ENCODE assay signal across 23 cellular contexts in the genomic region with DNA sequence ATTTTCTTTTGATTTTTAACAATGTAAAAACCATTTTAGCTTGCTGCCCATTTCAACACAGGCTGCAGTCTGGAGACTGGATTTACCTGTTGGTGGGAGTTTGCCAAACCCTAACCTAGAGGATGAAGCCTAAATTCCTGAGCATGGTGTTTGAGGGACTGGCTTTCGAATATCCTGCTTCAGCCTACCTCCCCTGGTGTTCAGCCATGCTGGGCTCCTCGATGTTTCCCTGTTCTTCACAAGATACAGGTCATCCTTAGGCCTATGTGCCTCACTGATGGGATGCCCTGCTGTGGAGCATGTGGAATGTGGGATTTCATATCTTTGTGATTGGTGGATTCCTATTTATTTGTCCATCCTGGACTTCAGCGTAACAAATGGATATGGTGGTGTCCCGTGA. TPM values are rescaled to one million over a fixed set of nuclear protein-coding genes. Genes with fewer than 3 reads are reported as not detected.
DNase-seq lines count a peak whose midpoint lies in the region; ATAC-seq and TF ChIP-seq lines count a peak whose summit lies in the region.
"Had no signal": no experiment of that assay in that cellular context is flagged by ENCODE, and none has a peak within 500 bp of the region (broad histone marks: within the 10 kb centered on the region; RNA-seq: fewer than 3 reads in every experiment).

No MANE protein-coding gene starts in this region.

- H3K27ac ChIP-seq in GM23338 (ENCODE audit: low read depth) (no peak overlapping the region), mammary epithelial cell (ENCODE audit: insufficient read depth, low read depth, low read length) (peak overlapping the region; percentile 59), right lobe of liver (no peak overlapping the region)
- H3K27ac ChIP-seq: tibial nerve had no signal

- no peaks in the 10 kb centered on the region for H4K20me1 ChIP-seq in GM23338 (replicated peaks; ENCODE audit: insufficient read depth)
- no peaks in the 10 kb centered on the region for H4K20me1 ChIP-seq in mammary epithelial cell (ENCODE audit: insufficient read depth, low read length)

- intact Hi-C loops in mammary epithelial cell (cut with micrococcal nuclease) (no loop called here), right lobe of liver (cut with DNase I) (no loop called here)

- H3F3A ChIP-seq in GM23338 (replicated peaks; ENCODE audit: low read depth): no peaks in the 10 kb centered on the region

- H3K27me3 ChIP-seq in GM23338 (ENCODE audit: insufficient read depth) (no peaks in the 10 kb centered on the region), mammary epithelial cell (ENCODE audit: insufficient read depth, low read length) (no peaks in the 10 kb centered on the region), right lobe of liver (no peaks in the 10 kb centered on the region)
- H3K27me3 ChIP-seq: tibial nerve had no signal

- no peak overlapping the region for H3K4me3 ChIP-seq in GM23338
- no peak overlapping the region for H3K4me3 ChIP-seq in mammary epithelial cell (replicated peaks in 1 of 3; ENCODE audit: insufficient read depth in 1 of 3, low read depth in 2 of 3, low read length in 3 of 3)
- H3K4me3 ChIP-seq in right lobe of liver: no peak overlapping the region
- peak overlapping the region in 1 of 2 donors; percentile 44 for H3K4me3 ChIP-seq in foreskin fibroblast (ENCODE audit: low read depth in 1 of 2, low read length in 2 of 2)
- H3K4me3 ChIP-seq: GM12878, mucosa of descending colon, tibial nerve had no signal

- TF ChIP-seq CTCF in GM23338 (conservative IDR thresholded peaks at IDR 0.05; ENCODE audit: low read depth in 2 of 2) (no peak), mammary epithelial cell (conservative IDR thresholded peaks at IDR 0.05 in 1 of 2, IDR thresholded peaks at IDR 0.05 in 1 of 2; ENCODE audit: extremely low read depth in 1 of 2, insufficient read depth in 1 of 2, low read depth in 1 of 2, low read length in 2 of 2) (no peak), right lobe of liver (IDR thresholded peaks at IDR 0.05) (no peak), foreskin fibroblast (IDR thresholded peaks at IDR 0.05; ENCODE audit: low read depth, low read length) (no peak)

- H3K4me1 ChIP-seq in GM23338 (ENCODE audit: insufficient read depth) (peaks cover 8% of the 10 kb centered on the region), mammary epithelial cell (ENCODE audit: insufficient read depth, low read length) (peaks cover 20% of the 10 kb centered on the region), right lobe of liver (peaks cover 0 to 4% (median 0%) of the 10 kb centered on the region in 4 donors)
- H3K4me1 ChIP-seq: tibial nerve had no signal

- H3K36me3 ChIP-seq in GM23338 (ENCODE audit: insufficient read depth) (no peaks in the 10 kb centered on the region), mammary epithelial cell (ENCODE audit: insufficient read depth, low read length) (peaks cover 17% of the 10 kb centered on the region), right lobe of liver (peaks cover 3 to 19% (median 9%) of the 10 kb centered on the region in 4 donors)

- no peaks in the 10 kb centered on the region for H3K9me3 Mint-ChIP-seq in GM23338
- H3K9me3 Mint-ChIP-seq: activated CD4-positive, alpha-beta T cell treated with anti-CD3 and anti-CD28 coated beads, Interleukin-2, amount 10 ng/mL, durations not matched to agents 7 days and 5 days; activated naive CD4-positive, alpha-beta T cell treated with anti-CD3 and anti-CD28 coated beads for 36 hours; CD14-positive monocyte had no signal

- no peak for TF ChIP-seq POLR2A in right lobe of liver (IDR thresholded peaks at IDR 0.05)

- H3K9me3 ChIP-seq in mammary epithelial cell (replicated peaks; ENCODE audit: insufficient read depth, low read length): no peaks in the 10 kb centered on the region
- no peaks in the 10 kb centered on the region for H3K9me3 ChIP-seq in right lobe of liver
- H3K9me3 ChIP-seq: mucosa of descending colon, tibial nerve had no signal

- dilution Hi-C loops in mammary epithelial cell (cut with HindIII; ENCODE audit: low sequenced_read_pairs): no loop called here

- ATAC-seq in GM23338 (peak; percentile 59), right lobe of liver (no peak), HG03095 (IDR thresholded peaks at IDR 0.05; ENCODE audit: unreplicated experiment) (no peak)
- ATAC-seq: GM12878, mucosa of descending colon, sciatic nerve had no signal

- H3K27me3 Mint-ChIP-seq in GM23338 (ENCODE audit: insufficient read depth, low read depth, poor library complexity): peaks cover 5% of the 10 kb centered on the region
- H3K27me3 Mint-ChIP-seq: activated CD4-positive, alpha-beta T cell treated with anti-CD3 and anti-CD28 coated beads, Interleukin-2, amount 10 ng/mL, durations not matched to agents 7 days and 5 days had no signal

- CTCF ChIA-PET in mammary epithelial cell (lab: Charles Lee; ENCODE audit: low non-redundant PET): interaction anchor here (0.6 to 0.9 kb wide), 2 partner anchors 23 to 99 kb away, joined by 4 to 5 read pairs; no protein-coding TSS in a partner anchor

- peak; percentile 40 for DNase-seq in GM23338 (ENCODE audit: low spot score)
- DNase-seq in RPMI7951 (ENCODE audit: low read depth): peak; percentile 3
- DNase-seq in mammary epithelial cell: no peak
- DNase-seq in iPS-NIHi7 (ENCODE audit: extremely low spot score): peak; percentile 11
- no peak for DNase-seq in right lobe of liver
- DNase-seq in NCI-H774 (lab: John Stamatoyannopoulos, UW): no peak
- no peak for DNase-seq in foreskin fibroblast
- DNase-seq: activated CD4-positive, alpha-beta T cell treated with anti-CD3 and anti-CD28 coated beads, Interleukin-2, amount 10 ng/mL, durations not matched to agents 7 days and 5 days; activated naive CD4-positive, alpha-beta T cell treated with anti-CD3 and anti-CD28 coated beads for 36 hours; activated T-cell treated with anti-CD3 and anti-CD28 coated beads, Interleukin-2, amount 50 U/mL, for 48 hours; central memory CD4-positive, alpha-beta T cell; KBM-7; mucosa of descending colon; NCI-H1436 treated with DMSO at 0.1 percent for 48 hours; NCI-H510A treated with DMSO at 0.1 percent for 48 hours; T-helper 2 cell had no signal

- H3K79me2 ChIP-seq in GM23338 (replicated peaks; ENCODE audit: insufficient read depth): no peaks in the 10 kb centered on the region
- peaks cover 4% of the 10 kb centered on the region for H3K79me2 ChIP-seq in mammary epithelial cell (ENCODE audit: insufficient read depth, low read length)

- H2AFZ ChIP-seq in GM23338 (peak overlapping the region; percentile 0; the same call in 1 of the 2 replicates), mammary epithelial cell (ENCODE audit: low read depth, low read length) (peak overlapping the region; percentile 68)

- peak overlapping the region; percentile 78; the same call in 1 of the 2 replicates for H3K27ac Mint-ChIP-seq in GM23338
- H3K27ac Mint-ChIP-seq: activated CD4-positive, alpha-beta T cell treated with anti-CD3 and anti-CD28 coated beads, Interleukin-2, amount 10 ng/mL, durations not matched to agents 7 days and 5 days; activated naive CD4-positive, alpha-beta T cell treated with anti-CD3 and anti-CD28 coated beads for 36 hours; nephron had no signal

- H3K9me2 ChIP-seq in GM23338 (ENCODE audit: insufficient read depth): no peaks in the 10 kb centered on the region

- 95% methylated on average over 4 of the region's 4 CpGs for WGBS in mammary epithelial cell (ENCODE audit: low coverage, missing lambda C conversion rate)
- WGBS in right lobe of liver (ENCODE audit: insufficient coverage, low coverage, low lambda C conversion rate, missing lambda C conversion rate): 100% methylated on average over 3 of the region's 4 CpGs

- H3K4me2 ChIP-seq in GM23338 (peak overlapping the region; percentile 49; the same call in 1 of the 2 replicates), mammary epithelial cell (ENCODE audit: insufficient read depth, low read depth, low read length) (peak overlapping the region; percentile 86)

- no peak overlapping the region for H3K4me3 Mint-ChIP-seq in GM23338
- H3K4me3 Mint-ChIP-seq: activated CD4-positive, alpha-beta T cell treated with anti-CD3 and anti-CD28 coated beads, Interleukin-2, amount 10 ng/mL, durations not matched to agents 7 days and 5 days; activated naive CD4-positive, alpha-beta T cell treated with anti-CD3 and anti-CD28 coated beads for 36 hours; CD14-positive monocyte; nephron had no signal

- in situ Hi-C loops in mammary epithelial cell (cut with MboI; ENCODE audit: low sequenced_read_pairs in 2 of 2): no loop called here

- H3K9ac ChIP-seq in mammary epithelial cell (ENCODE audit: insufficient read depth, low read length): no peak overlapping the region

- H3K4me1 Mint-ChIP-seq in GM23338: peaks cover 12% of the 10 kb centered on the region
- H3K4me1 Mint-ChIP-seq: activated CD4-positive, alpha-beta T cell treated with anti-CD3 and anti-CD28 coated beads, Interleukin-2, amount 10 ng/mL, durations not matched to agents 7 days and 5 days; nephron had no signal

- peaks cover 11% of the 10 kb centered on the region for H3K36me3 Mint-ChIP-seq in GM23338 (ENCODE audit: low read depth)

- BruUV-seq in mammary epithelial cell (replicated peaks; lab: Mats Ljungman, UMichigan): no TSS peak

RNA-seq across cellular contexts. Expression of a gene that starts 20.4 kb away (rescaled TPM):
- total RNA-seq in GM23338 (2014; rRNA removed; shearing (Covaris generic)): 25.4 and 33.0 TPM in 2 replicates
- polyA plus RNA-seq in GM23338 (2016; fragmentation: Nextera tagmentation; extraction: Ambion mirVana) (21.9 and 26.2 TPM in 2 replicates), mammary epithelial cell (20.8 TPM)
- total RNA-seq in RPMI7951 (2014; rRNA removed; shearing (Covaris generic)): 35.4 and 37.6 TPM in 2 replicates
- total RNA-seq in mammary epithelial cell (10 to 100 TPM; 56.3 to 59.1 TPM), right lobe of liver (10 to 100 TPM; 21.6 to 47.4 (median 29.2) TPM)
- 60.3 TPM for polyA minus RNA-seq in mammary epithelial cell

RNA-seq across cellular contexts. Expression of a gene that starts 26.5 kb away (rescaled TPM):
- 4.2 and 4.3 TPM in 2 replicates for total RNA-seq in GM23338 (2014; rRNA removed; shearing (Covaris generic))
- polyA plus RNA-seq in GM23338 (2016; fragmentation: Nextera tagmentation; extraction: Ambion mirVana) (2.3 and 3.2 TPM in 2 replicates), mammary epithelial cell (8.4 TPM)
- total RNA-seq in RPMI7951 (2014; rRNA removed; shearing (Covaris generic)): 9.2 and 13.3 TPM in 2 replicates
- total RNA-seq in mammary epithelial cell (10 to 100 TPM; 24.0 to 26.2 TPM), right lobe of liver (10 to 100 TPM; 12.0 to 19.4 (median 16.8) TPM)
- 4.2 TPM for polyA minus RNA-seq in mammary epithelial cell

RNA-seq across cellular contexts. Expression of a gene that starts 26.6 kb away (rescaled TPM):
- total RNA-seq in GM23338 (2014; rRNA removed; shearing (Covaris generic)): 17.5 and 24.7 TPM in 2 replicates
- polyA plus RNA-seq in GM23338 (2016; fragmentation: Nextera tagmentation; extraction: Ambion mirVana): 14.6 and 16.3 TPM in 2 replicates
- 19.9 and 22.5 TPM in 2 replicates for total RNA-seq in RPMI7951 (2014; rRNA removed; shearing (Covaris generic))
- 1 to 10 TPM; 6.3 to 9.7 TPM for total RNA-seq in mammary epithelial cell
- polyA plus RNA-seq in mammary epithelial cell: 6.1 TPM
- 12.9 TPM for polyA minus RNA-seq in mammary epithelial cell
- 1 to 10 TPM; 3.8 to 7.7 (median 5.3) TPM for total RNA-seq in right lobe of liver
- total RNA-seq: SK-MEL-5 had no signal

RNA-seq across cellular contexts. Expression of a gene that starts 51.8 kb away (rescaled TPM):
- 6.3 and 10.5 TPM in 2 replicates for total RNA-seq in GM23338 (2014; rRNA removed; shearing (Covaris generic))
- polyA plus RNA-seq in GM23338 (2016; fragmentation: Nextera tagmentation; extraction: Ambion mirVana) (28.2 and 30.3 TPM in 2 replicates), mammary epithelial cell (16.6 TPM)
- total RNA-seq in RPMI7951 (2014; rRNA removed; shearing (Covaris generic)): 56.6 and 59.6 TPM in 2 replicates
- total RNA-seq in mammary epithelial cell (10 to 100 TPM; 10.5 to 14.2 TPM), right lobe of liver (10 to 100 TPM in 5 of 6 experiments, 1 to 10 TPM in 1; 9.4 to 21.4 (median 14.7) TPM)
- 9.0 TPM for polyA minus RNA-seq in mammary epithelial cell

Comparison
In these comparisons a context has a peak if more than half of its experiments do, and no peak if none do; other contexts are left out.
1. DNase-seq: peak in GM23338 (single experiment), RPMI7951 (single experiment) and iPS-NIHi7 (single experiment); none in mammary epithelial cell (single experiment), right lobe of liver (0 of 3), NCI-H774 (single experiment) and foreskin fibroblast (0 of 2).